In genomic region chr21:29018540-29018939, GRCh38 we compare ENCODE assay signal across 8 cellular contexts. TPM values are rescaled to one million over a fixed set of nuclear protein-coding genes. Genes with fewer than 3 reads are reported as not detected.
DNase-seq lines count a peak whose midpoint lies in the region; ATAC-seq, FAIRE-seq and TF ChIP-seq lines count a peak whose summit lies in the region.

No MANE protein-coding gene starts in this region.

- POLR2A ChIA-PET in K562 (lab: Yijun Ruan, JAX): interaction anchor here (0.5 to 2.1 kb wide), 13 partner anchors 8 to 550 kb away, joined by 3 to 17 read pairs (median 4); partner anchors contain the start of gene LTN1

- H3K9me3 ChIP-seq in K562 (replicated peaks; ENCODE audit: control insufficient read depth, insufficient read depth, low read depth, low read length) (no peaks in the 10 kb centered on the region), right lobe of liver (no peaks in the 10 kb centered on the region), upper lobe of right lung (no peaks in the 10 kb centered on the region)

- no peaks in the 10 kb centered on the region for H3K9me3 Mint-ChIP-seq in IgD-negative memory B cell

- H3K27me3 Mint-ChIP-seq in IgD-negative memory B cell: no peaks in the 10 kb centered on the region

- intact Hi-C loops in K562 (cut with micrococcal nuclease): loop anchor here (1.0 kb wide), 1 partner anchor 16 kb away; no protein-coding TSS in a partner anchor
- intact Hi-C loops in right lobe of liver (cut with DNase I): no loop called here
- intact Hi-C loops in upper lobe of right lung (cut with DNase I): no loop called here

- FAIRE-seq in K562 (lab: Jason Lieb, UNC): no peak

- H3K27ac Mint-ChIP-seq in IgD-negative memory B cell: peak overlapping the region; percentile 69 to 98 (median 98)

- peak overlapping the region; percentile 83 to 97 (median 94) for H3K4me3 Mint-ChIP-seq in IgD-negative memory B cell

- peaks cover 10 to 19% (median 12%) of the 10 kb centered on the region in 3 donors for H3K4me1 Mint-ChIP-seq in IgD-negative memory B cell

- BruUV-seq in K562 (replicated peaks; lab: Mats Ljungman, UMichigan): TSS peak; percentile 72

- WGBS in K562 (ENCODE audit: insufficient coverage, low coverage, missing lambda C conversion rate): 0% methylated on average over 12 of the region's 12 CpGs
- WGBS in right lobe of liver (ENCODE audit: insufficient coverage, low coverage, low lambda C conversion rate, missing lambda C conversion rate): 8% methylated on average over 12 of the region's 12 CpGs

- no peaks in the 10 kb centered on the region for H4K20me1 ChIP-seq in K562 (replicated peaks; ENCODE audit: control insufficient read depth, insufficient read depth, low read length)

- H3K4me3 ChIP-seq in ACC112 (ENCODE audit: low read depth, low read length) (peak overlapping the region; percentile 100), K562 (peak overlapping the region; percentile 80), right lobe of liver (peak overlapping the region; percentile 74 to 94 (median 81)), upper lobe of right lung (peak overlapping the region; percentile 86)

- no peaks in the 10 kb centered on the region for H3K9me1 ChIP-seq in K562 (ENCODE audit: control insufficient read depth, insufficient read depth, low read length)

- peak overlapping the region; percentile 89 to 97 for H3K9ac ChIP-seq in K562 (ENCODE audit: insufficient read depth in 1 of 2, low read depth in 2 of 2, low read length in 2 of 2)

- ATAC-seq in GM19035 (IDR thresholded peaks at IDR 0.05; ENCODE audit: unreplicated experiment) (peak; percentile 6), K562 (peak; percentile 72), right lobe of liver (peak; percentile 14 to 40 (median 32)), upper lobe of right lung (peak; percentile 17), GM19023 (IDR thresholded peaks at IDR 0.05; ENCODE audit: unreplicated experiment) (no peak)

- DNase-seq in K562 (ENCODE audit: extremely low read depth in 1 of 4, low spot score in 3 of 4) (peak in 2 of 4 experiments; percentile 29 to 56), right lobe of liver (no peak), upper lobe of right lung (no peak), NCI-H2171 (lab: John Stamatoyannopoulos, UW) (no peak)

- H3K36me3 ChIP-seq in ACC112 (ENCODE audit: insufficient read depth, low read length): no peaks in the 10 kb centered on the region; the same call in 1 of the 2 replicates
- 0 out of 3 replicates have a peak, but pooled peaks cover 2% of the 10 kb centered on the region for H3K36me3 ChIP-seq in K562 (ENCODE audit: control insufficient read depth, insufficient read depth, low read length)
- no peaks in the 10 kb centered on the region for H3K36me3 ChIP-seq in right lobe of liver
- no peaks in the 10 kb centered on the region for H3K36me3 ChIP-seq in upper lobe of right lung

- no peak for TF ChIP-seq CTCF in K562 (IDR thresholded peaks at IDR 0.05 in 2 of 3, conservative IDR thresholded peaks at IDR 0.05 in 1 of 3; ENCODE audit: insufficient read depth in 2 of 3, low read depth in 1 of 3, low read length in 3 of 3)
- no peak for TF ChIP-seq CTCF in right lobe of liver (IDR thresholded peaks at IDR 0.05)
- TF ChIP-seq CTCF in upper lobe of right lung (IDR thresholded peaks at IDR 0.05): no peak

- no peak for TF ChIP-seq RAD21 in K562 (CRISPR knock-in tag; conservative IDR thresholded peaks at IDR 0.05 in 1 of 2, IDR thresholded peaks at IDR 0.05 in 1 of 2)

- no peak for TF ChIP-seq POLR2A in K562 (conservative IDR thresholded peaks at IDR 0.05)
- TF ChIP-seq POLR2A in right lobe of liver (IDR thresholded peaks at IDR 0.05): no peak

- TF ChIP-seq EP300 in K562 (IDR thresholded peaks at IDR 0.05; ENCODE audit: low read length): no peak

- CTCF ChIA-PET in K562 (lab: Yijun Ruan, JAX; ENCODE audit: low intra/inter-chr PET ratio): no interaction called here

- H3K79me2 ChIP-seq in ACC112 (ENCODE audit: control insufficient read depth, insufficient read depth, low read length, unreplicated experiment): peaks cover 35% of the 10 kb centered on the region
- H3K79me2 ChIP-seq in K562 (ENCODE audit: control insufficient read depth, insufficient read depth, low read length): peaks cover 29% of the 10 kb centered on the region

- H3K4me1 ChIP-seq in ACC112 (ENCODE audit: control insufficient read depth, insufficient read depth, low read length, unreplicated experiment) (peaks cover 15% of the 10 kb centered on the region), K562 (replicated peaks in 1 of 2; ENCODE audit: control insufficient read depth in 2 of 2, insufficient read depth in 2 of 2, low read length in 2 of 2) (peaks cover 6 to 8% of the 10 kb centered on the region in 2 experiments; a peak in 2 of 5 replicates), right lobe of liver (peaks cover 0 to 8% (median 3%) of the 10 kb centered on the region in 4 donors), upper lobe of right lung (peaks cover 11% of the 10 kb centered on the region)

- H2AFZ ChIP-seq in ACC112 (ENCODE audit: low read length, unreplicated experiment) (peak overlapping the region; percentile 90), K562 (ENCODE audit: low read depth, low read length) (peak overlapping the region; percentile 91)

- in situ Hi-C loops in K562 (cut with MboI): no loop called here

- H3K27me3 ChIP-seq in ACC112 (ENCODE audit: insufficient read depth, low read length) (no peaks in the 10 kb centered on the region), K562 (ENCODE audit: control insufficient read depth in 2 of 2, insufficient read depth in 2 of 2, low read length in 2 of 2) (no peaks in the 10 kb centered on the region), right lobe of liver (no peaks in the 10 kb centered on the region), upper lobe of right lung (no peaks in the 10 kb centered on the region)

- H3K4me2 ChIP-seq in K562 (ENCODE audit: insufficient read depth, low read length): peak overlapping the region; percentile 93

- H3K27ac ChIP-seq in ACC112 (ENCODE audit: low read depth, low read length): peak overlapping the region; percentile 51; the same call in 1 of the 2 replicates
- H3K27ac ChIP-seq in K562 (ENCODE audit: extremely low read depth, low read depth, low read length): peak overlapping the region; percentile 92
- peak overlapping the region; percentile 53 to 67 (median 54) for H3K27ac ChIP-seq in right lobe of liver
- peak overlapping the region; percentile 88 for H3K27ac ChIP-seq in upper lobe of right lung

- no peaks in the 10 kb centered on the region for H3K36me3 Mint-ChIP-seq in IgD-negative memory B cell

RNA-seq across cellular contexts. Expression of gene RWDD2B, which starts 0.6 kb away (rescaled TPM):
- polyA plus RNA-seq in IgD-negative memory B cell (13.0 TPM), K562 (2011; rRNA removed) (14.4 and 23.7 TPM in 2 replicates), K562 (2014; fragmentation: Illumina TruSeq; extraction: Trizol) (12.5 and 13.8 TPM in 2 replicates), K562 (2014; fragmentation: Nextera tagmentation; extraction: Ambion mirVana) (10 to 100 TPM; 27.9 to 31.8 TPM), K562 (2014; rRNA removed) (12.3 and 14.7 TPM in 2 replicates)
- total RNA-seq in K562 (2011; cell fraction: chromatin; rRNA removed; ENCODE audit: low replicate concordance): 8.6 and 12.2 TPM in 2 replicates
- 2.1 and 2.7 TPM in 2 replicates for total RNA-seq in K562 (2011; cell fraction: nucleolus; rRNA removed)
- total RNA-seq in K562 (2011; cell fraction: nucleoplasm; rRNA removed): 4.9 and 5.9 TPM in 2 replicates
- total RNA-seq in K562 (2014; rRNA removed) (4.6 and 6.4 TPM in 2 replicates), K562 (2014; rRNA removed; fragmentation: Illumina TruSeq; extraction: Trizol) (11.5 and 13.8 TPM in 2 replicates), K562 (2015; rRNA removed; fragmentation: Illumina TruSeq; extraction: Trizol) (8.4 and 8.6 TPM in 2 replicates), K562 (2021) (9.8 and 10.3 TPM in 2 replicates), right lobe of liver (10 to 100 TPM; 11.6 to 22.0 (median 14.7) TPM), upper lobe of right lung (14.5 TPM)
- polyA plus RNA-seq in K562 (2011; cell fraction: cytosol; rRNA removed): 5.7 and 7.0 TPM in 2 replicates
- polyA plus RNA-seq in K562 (2011; cell fraction: nucleus; rRNA removed): 7.0 and 7.6 TPM in 2 replicates
- 9.3 and 11.4 TPM in 2 replicates for polyA plus RNA-seq in K562 (2012)
- 9.6 and 11.0 TPM in 2 replicates for polyA minus RNA-seq in K562 (2011; rRNA and poly(A)+ RNA removed)
- 4.7 and 5.4 TPM in 2 replicates for polyA minus RNA-seq in K562 (2011; cell fraction: cytosol; rRNA and poly(A)+ RNA removed)
- 3.2 and 5.3 TPM in 2 replicates for polyA minus RNA-seq in K562 (2011; cell fraction: nucleus; rRNA and poly(A)+ RNA removed)

RNA-seq across cellular contexts. Expression of gene USP16, which starts 5.9 kb away (rescaled TPM):
- polyA plus RNA-seq in IgD-negative memory B cell: 25.7 TPM
- total RNA-seq in K562 (2011; cell fraction: chromatin; rRNA removed; ENCODE audit: low replicate concordance): 13.6 and 77.0 TPM in 2 replicates
- 7.8 and 12.0 TPM in 2 replicates for total RNA-seq in K562 (2011; cell fraction: nucleolus; rRNA removed)
- 20.5 and 24.4 TPM in 2 replicates for total RNA-seq in K562 (2011; cell fraction: nucleoplasm; rRNA removed)
- 38.4 and 39.1 TPM in 2 replicates for total RNA-seq in K562 (2014; rRNA removed)
- 90.9 and 106 TPM in 2 replicates for total RNA-seq in K562 (2014; rRNA removed; fragmentation: Illumina TruSeq; extraction: Trizol)
- total RNA-seq in K562 (2015; rRNA removed; fragmentation: Illumina TruSeq; extraction: Trizol): 77.4 and 85.7 TPM in 2 replicates
- 49.9 and 50.4 TPM in 2 replicates for total RNA-seq in K562 (2021)
- polyA plus RNA-seq in K562 (2011; rRNA removed): 37.6 and 45.5 TPM in 2 replicates
- 4.2 and 10.4 TPM in 2 replicates for polyA plus RNA-seq in K562 (2011; cell fraction: cytosol; rRNA removed)
- polyA plus RNA-seq in K562 (2011; cell fraction: nucleus; rRNA removed): 20.2 and 31.1 TPM in 2 replicates
- polyA plus RNA-seq in K562 (2012): 40.9 and 45.1 TPM in 2 replicates
- 60.7 and 65.1 TPM in 2 replicates for polyA plus RNA-seq in K562 (2014; fragmentation: Illumina TruSeq; extraction: Trizol)
- 10 to 100 TPM; 62.8 to 67.4 TPM for polyA plus RNA-seq in K562 (2014; fragmentation: Nextera tagmentation; extraction: Ambion mirVana)
- 39.8 and 45.4 TPM in 2 replicates for polyA plus RNA-seq in K562 (2014; rRNA removed)
- polyA minus RNA-seq in K562 (2011; rRNA and poly(A)+ RNA removed): 37.3 and 44.1 TPM in 2 replicates
- polyA minus RNA-seq in K562 (2011; cell fraction: cytosol; rRNA and poly(A)+ RNA removed): 13.3 and 13.7 TPM in 2 replicates
- polyA minus RNA-seq in K562 (2011; cell fraction: nucleus; rRNA and poly(A)+ RNA removed): 11.2 and 21.8 TPM in 2 replicates
- total RNA-seq in right lobe of liver: 10 to 100 TPM; 14.1 to 20.5 (median 17.4) TPM
- total RNA-seq in upper lobe of right lung: 32.7 TPM

RNA-seq across cellular contexts. Expression of gene LTN1, which starts 25.9 kb away (rescaled TPM):
- polyA plus RNA-seq in IgD-negative memory B cell: 15.6 TPM
- total RNA-seq in K562 (2011; cell fraction: chromatin; rRNA removed; ENCODE audit: low replicate concordance): 58.0 and 146 TPM in 2 replicates
- 29.2 and 30.5 TPM in 2 replicates for total RNA-seq in K562 (2011; cell fraction: nucleolus; rRNA removed)
- total RNA-seq in K562 (2011; cell fraction: nucleoplasm; rRNA removed): 45.7 and 48.4 TPM in 2 replicates
- total RNA-seq in K562 (2014; rRNA removed): 19.1 and 19.8 TPM in 2 replicates
- total RNA-seq in K562 (2014; rRNA removed; fragmentation: Illumina TruSeq; extraction: Trizol): 49.6 and 60.7 TPM in 2 replicates
- total RNA-seq in K562 (2015; rRNA removed; fragmentation: Illumina TruSeq; extraction: Trizol): 39.0 and 40.7 TPM in 2 replicates
- total RNA-seq in K562 (2021): 32.8 and 37.1 TPM in 2 replicates
- polyA plus RNA-seq in K562 (2011; rRNA removed): 21.8 and 28.7 TPM in 2 replicates
- 4.6 and 9.6 TPM in 2 replicates for polyA plus RNA-seq in K562 (2011; cell fraction: cytosol; rRNA removed)
- polyA plus RNA-seq in K562 (2011; cell fraction: nucleus; rRNA removed): 23.9 and 25.3 TPM in 2 replicates
- polyA plus RNA-seq in K562 (2012): 15.2 and 15.3 TPM in 2 replicates
- polyA plus RNA-seq in K562 (2014; fragmentation: Illumina TruSeq; extraction: Trizol): 23.0 and 29.1 TPM in 2 replicates
- polyA plus RNA-seq in K562 (2014; fragmentation: Nextera tagmentation; extraction: Ambion mirVana): 10 to 100 TPM; 16.6 to 21.8 TPM
- 14.6 and 15.7 TPM in 2 replicates for polyA plus RNA-seq in K562 (2014; rRNA removed)
- 93.4 and 105 TPM in 2 replicates for polyA minus RNA-seq in K562 (2011; rRNA and poly(A)+ RNA removed)
- 25.1 and 34.2 TPM in 2 replicates for polyA minus RNA-seq in K562 (2011; cell fraction: cytosol; rRNA and poly(A)+ RNA removed)
- 40.7 and 88.4 TPM in 2 replicates for polyA minus RNA-seq in K562 (2011; cell fraction: nucleus; rRNA and poly(A)+ RNA removed)
- 10 to 100 TPM; 10.7 to 13.9 (median 12.7) TPM for total RNA-seq in right lobe of liver
- 25.7 TPM for total RNA-seq in upper lobe of right lung

RNA-seq across cellular contexts. Expression of gene CCT8, which starts 54.9 kb away (rescaled TPM):
- 141 TPM for polyA plus RNA-seq in IgD-negative memory B cell
- 125 and 302 TPM in 2 replicates for total RNA-seq in K562 (2011; cell fraction: chromatin; rRNA removed; ENCODE audit: low replicate concordance)
- total RNA-seq in K562 (2011; cell fraction: nucleolus; rRNA removed): 96.4 and 110 TPM in 2 replicates
- 142 and 158 TPM in 2 replicates for total RNA-seq in K562 (2011; cell fraction: nucleoplasm; rRNA removed)
- 431 and 451 TPM in 2 replicates for total RNA-seq in K562 (2014; rRNA removed)
- total RNA-seq in K562 (2014; rRNA removed; fragmentation: Illumina TruSeq; extraction: Trizol): 677 and 776 TPM in 2 replicates
- total RNA-seq in K562 (2015; rRNA removed; fragmentation: Illumina TruSeq; extraction: Trizol): 512 and 540 TPM in 2 replicates
- total RNA-seq in K562 (2021): 573 and 579 TPM in 2 replicates
- polyA plus RNA-seq in K562 (2011; rRNA removed): 523 and 739 TPM in 2 replicates
- polyA plus RNA-seq in K562 (2011; cell fraction: cytosol; rRNA removed): 168 and 344 TPM in 2 replicates
- 149 and 297 TPM in 2 replicates for polyA plus RNA-seq in K562 (2011; cell fraction: nucleus; rRNA removed)
- 444 and 544 TPM in 2 replicates for polyA plus RNA-seq in K562 (2012)
- polyA plus RNA-seq in K562 (2014; fragmentation: Illumina TruSeq; extraction: Trizol): 701 and 741 TPM in 2 replicates
- 1,000 to 10,000 TPM in 1 of 2 experiments, 100 to 1,000 TPM in 1; 705 to 1,153 TPM for polyA plus RNA-seq in K562 (2014; fragmentation: Nextera tagmentation; extraction: Ambion mirVana)
- polyA plus RNA-seq in K562 (2014; rRNA removed): 625 and 647 TPM in 2 replicates
- polyA minus RNA-seq in K562 (2011; rRNA and poly(A)+ RNA removed): 1,155 and 1,163 TPM in 2 replicates
- 311 and 378 TPM in 2 replicates for polyA minus RNA-seq in K562 (2011; cell fraction: cytosol; rRNA and poly(A)+ RNA removed)
- polyA minus RNA-seq in K562 (2011; cell fraction: nucleus; rRNA and poly(A)+ RNA removed): 102 and 224 TPM in 2 replicates
- 10 to 100 TPM; 34.3 to 83.1 (median 55.0) TPM for total RNA-seq in right lobe of liver
- total RNA-seq in upper lobe of right lung: 111 TPM
